ENCODE assay signal across 8 cellular contexts in the genomic region with DNA sequence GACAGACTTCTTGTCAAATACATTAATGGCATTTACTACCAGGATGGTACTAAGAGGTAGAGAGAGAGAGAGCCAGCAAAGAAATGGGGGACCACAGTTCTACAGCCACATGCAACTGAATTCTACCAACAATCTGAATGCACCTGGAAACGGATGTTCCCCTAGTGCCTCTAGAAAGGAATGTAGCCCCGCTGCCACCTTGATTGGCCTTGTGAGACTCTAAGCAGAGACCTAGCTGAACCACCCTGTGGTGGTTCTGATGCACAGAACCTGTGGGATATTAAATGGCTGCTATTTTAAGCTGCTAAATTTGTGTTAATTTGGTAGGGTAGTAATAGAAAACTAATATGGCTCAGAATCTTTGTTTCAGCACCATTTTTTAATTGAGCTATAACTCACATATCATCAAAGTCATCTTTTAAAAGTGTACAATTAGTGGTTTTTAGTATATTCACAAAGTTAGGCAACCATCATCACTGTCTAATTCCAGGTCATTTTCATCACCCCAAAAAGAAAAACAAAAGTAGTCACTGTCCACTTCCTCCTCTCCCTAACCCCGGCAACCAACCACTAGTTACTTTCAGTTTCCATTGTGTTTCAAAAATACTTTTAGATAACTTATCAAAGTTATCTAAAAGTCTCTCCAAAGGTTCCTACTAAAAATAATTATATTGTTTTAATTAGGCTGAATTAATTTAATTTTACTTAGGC. TPM values are rescaled to one million over a fixed set of nuclear protein-coding genes. Genes with fewer than 3 reads are reported as not detected.
DNase-seq lines count a peak whose midpoint lies in the region; ATAC-seq lines count a peak whose summit lies in the region.

No MANE protein-coding gene starts in this region.

- ATAC-seq in GM19035 (IDR thresholded peaks at IDR 0.05; ENCODE audit: unreplicated experiment) (peak; percentile 84), HG03196 (IDR thresholded peaks at IDR 0.05; ENCODE audit: unreplicated experiment) (peak; percentile 80)
- peak; percentile 48 for ATAC-seq in stimulated activated naive CD8-positive, alpha-beta T cell treated with anti-CD3 and anti-CD28 coated beads, Interleukin-15, Interleukin-2, amounts not matched to agents 100 U/mL and 50 U/mL, for 24 hours

- intact Hi-C loops in activated T-helper 1 cell treated with anti-CD3 and anti-CD28 coated beads, Interleukin-12 subunit alpha, Interleukin-12 subunit beta, Interleukin-2, Interleukin-4 antibody, amounts not matched to agents 30 ng/mL and 10 ng/mL and 1 ng/mL, durations not matched to agents 14 hours and 24 hours and 36 hours (cut with micrococcal nuclease): loop anchor here (2.0 to 5.0 kb wide), 2 partner anchors 50 to 85 kb away; a partner anchor contains a TSS

- H3K27ac Mint-ChIP-seq in activated T-helper 1 cell treated with anti-CD3 and anti-CD28 coated beads, Interleukin-12 subunit alpha, Interleukin-12 subunit beta, Interleukin-2, Interleukin-4 antibody, amounts not matched to agents 30 ng/mL and 10 ng/mL and 1 ng/mL, durations not matched to agents 14 hours and 24 hours and 36 hours: peak overlapping the region; percentile 70

- H3K9me3 Mint-ChIP-seq in activated T-helper 1 cell treated with anti-CD3 and anti-CD28 coated beads, Interleukin-12 subunit alpha, Interleukin-12 subunit beta, Interleukin-2, Interleukin-4 antibody, amounts not matched to agents 30 ng/mL and 10 ng/mL and 1 ng/mL, durations not matched to agents 14 hours and 24 hours and 36 hours: no peaks in the 10 kb centered on the region

- no peaks in the 10 kb centered on the region for H3K27me3 Mint-ChIP-seq in activated T-helper 1 cell treated with anti-CD3 and anti-CD28 coated beads, Interleukin-12 subunit alpha, Interleukin-12 subunit beta, Interleukin-2, Interleukin-4 antibody, amounts not matched to agents 30 ng/mL and 10 ng/mL and 1 ng/mL, durations not matched to agents 14 hours and 24 hours and 36 hours (ENCODE audit: insufficient read depth)

- peak overlapping the region; percentile 70 for H3K4me3 Mint-ChIP-seq in activated T-helper 1 cell treated with anti-CD3 and anti-CD28 coated beads, Interleukin-12 subunit alpha, Interleukin-12 subunit beta, Interleukin-2, Interleukin-4 antibody, amounts not matched to agents 30 ng/mL and 10 ng/mL and 1 ng/mL, durations not matched to agents 14 hours and 24 hours and 36 hours

- peaks cover 27% of the 10 kb centered on the region for H3K4me1 Mint-ChIP-seq in activated T-helper 1 cell treated with anti-CD3 and anti-CD28 coated beads, Interleukin-12 subunit alpha, Interleukin-12 subunit beta, Interleukin-2, Interleukin-4 antibody, amounts not matched to agents 30 ng/mL and 10 ng/mL and 1 ng/mL, durations not matched to agents 14 hours and 24 hours and 36 hours (ENCODE audit: low read depth)

- H3K36me3 Mint-ChIP-seq in activated T-helper 1 cell treated with anti-CD3 and anti-CD28 coated beads, Interleukin-12 subunit alpha, Interleukin-12 subunit beta, Interleukin-2, Interleukin-4 antibody, amounts not matched to agents 30 ng/mL and 10 ng/mL and 1 ng/mL, durations not matched to agents 14 hours and 24 hours and 36 hours (ENCODE audit: low read depth): peaks cover 10% of the 10 kb centered on the region

- DNase-seq in AG08396 (ENCODE audit: low spot score) (peak; percentile 10), NCI-H69 (lab: John Stamatoyannopoulos, UW) (no peak), NCI-H1092 (lab: John Stamatoyannopoulos, UW) (no peak), NCI-H1694 treated with DMSO at 0.1 percent for 48 hours (lab: John Stamatoyannopoulos, UW) (no peak)
- no peak for DNase-seq in activated T-helper 1 cell treated with anti-CD3 and anti-CD28 coated beads, Interleukin-12 subunit alpha, Interleukin-12 subunit beta, Interleukin-2, Interleukin-4 antibody, amounts not matched to agents 30 ng/mL and 10 ng/mL and 1 ng/mL, durations not matched to agents 14 hours and 24 hours and 36 hours (ENCODE audit: low spot score)
- DNase-seq in stimulated activated naive CD8-positive, alpha-beta T cell treated with anti-CD3 and anti-CD28 coated beads, Interleukin-15, Interleukin-2, amounts not matched to agents 100 U/mL and 50 U/mL, for 24 hours: no peak

RNA-seq across cellular contexts. Expression of a gene that starts 51.7 kb away (rescaled TPM):
- 5.5 and 7.7 TPM in 2 replicates for total RNA-seq in activated T-helper 1 cell treated with anti-CD3 and anti-CD28 coated beads, Interleukin-12 subunit alpha, Interleukin-12 subunit beta, Interleukin-2, Interleukin-4 antibody, amounts not matched to agents 30 ng/mL and 10 ng/mL and 1 ng/mL, durations not matched to agents 14 hours and 24 hours and 36 hours
